11 cellular contexts compared by ENCODE assay signal in genomic region chr12:108840605-108841328, GRCh38. TPM values are rescaled to one million over a fixed set of nuclear protein-coding genes. Genes with fewer than 3 reads are reported as not detected.
DNase-seq lines count a peak whose midpoint lies in the region; ATAC-seq and TF ChIP-seq lines count a peak whose summit lies in the region.
"Had no signal": no experiment of that assay in that cellular context is flagged by ENCODE, and none has a peak within 500 bp of the region (broad histone marks: within the 10 kb centered on the region; RNA-seq: fewer than 3 reads in every experiment).

No MANE protein-coding gene starts in this region.

- DNase-seq in BJ (ENCODE audit: low read depth) (peak; percentile 83), NCI-H524 treated with DMSO at 0.1 percent for 48 hours (lab: John Stamatoyannopoulos, UW) (peak; percentile 41), coronary artery (ENCODE audit: low spot score) (no peak), neuronal stem cell (ENCODE audit: low spot score) (no peak), MV-4-11 (lab: John Stamatoyannopoulos, UW) (no peak), SIG-M5 treated with dmso at 0.1 percent for 504 hours (lab: John Stamatoyannopoulos, UW; ENCODE audit: unreplicated experiment) (no peak)
- DNase-seq in activated effector memory CD4-positive, alpha-beta T cell treated with Interleukin-2 at 50 U/mL for 16 hours: no peak
- DNase-seq: activated B cell treated with CpG ODN at 0.5 μM for 24 hours, DMS79 treated with DMSO at 0.1 percent for 48 hours, NCI-H1930 had no signal

- H2BK12ac ChIP-seq in neuronal stem cell (ENCODE audit: low read length): no peak overlapping the region

- H4K91ac ChIP-seq in neuronal stem cell (ENCODE audit: low read depth, low read length, poor library complexity): no peak overlapping the region

- H4K8ac ChIP-seq in neuronal stem cell (ENCODE audit: low read depth, low read length): no peak overlapping the region

- no peak overlapping the region for H2BK15ac ChIP-seq in neuronal stem cell (ENCODE audit: low read length)

- no peak overlapping the region for H2BK5ac ChIP-seq in neuronal stem cell (ENCODE audit: low read length)

- peaks cover 2% of the 10 kb centered on the region for H3K79me1 ChIP-seq in neuronal stem cell (ENCODE audit: low read depth, low read length)

- H3K27me3 ChIP-seq in BJ (ENCODE audit: control insufficient read depth, insufficient read depth, low read length) (no peaks in the 10 kb centered on the region), neuronal stem cell (ENCODE audit: control insufficient read depth in 3 of 3, insufficient read depth in 3 of 3, low read depth in 1 of 3, low read length in 3 of 3) (no peaks in the 10 kb centered on the region)

- H3K18ac ChIP-seq in neuronal stem cell (ENCODE audit: low read length): no peak overlapping the region

- H3K9me3 ChIP-seq in neuronal stem cell (replicated peaks in 1 of 2; ENCODE audit: control insufficient read depth in 2 of 2, insufficient read depth in 1 of 2, low read depth in 1 of 2, low read length in 2 of 2): peaks cover 8 to 15% of the 10 kb centered on the region in 2 donors

- H2AK5ac ChIP-seq in neuronal stem cell (ENCODE audit: low read depth, low read length): no peak overlapping the region

- no peak overlapping the region for H3K4me2 ChIP-seq in neuronal stem cell (ENCODE audit: insufficient read depth, low read length, poor library complexity, severe bottlenecking)

- POLR2A ChIA-PET in BJ (lab: Charles Lee): interaction anchor here (0.6 to 0.8 kb wide), 3 partner anchors 9 to 36 kb away, joined by 5 to 8 read pairs (median 6); no protein-coding TSS in a partner anchor

- no peak overlapping the region for H3K4ac ChIP-seq in neuronal stem cell (ENCODE audit: low read length)

- no peak overlapping the region for H2BK120ac ChIP-seq in neuronal stem cell (ENCODE audit: low read depth, low read length)

- H3K27ac ChIP-seq in coronary artery (peak overlapping the region; percentile 88 to 93), neuronal stem cell (replicated peaks; ENCODE audit: low read length) (peak overlapping the region; percentile 23)

- H3K4me3 ChIP-seq in BJ (ENCODE audit: low read depth, low read length) (no peak overlapping the region), coronary artery (no peak overlapping the region), neuronal stem cell (ENCODE audit: low read length in 2 of 2) (no peak overlapping the region)

- no peak overlapping the region for H3K14ac ChIP-seq in neuronal stem cell (ENCODE audit: low read length)

- no peak overlapping the region for H2AFZ ChIP-seq in neuronal stem cell (ENCODE audit: low read length)

- no peak overlapping the region for H3K23ac ChIP-seq in neuronal stem cell (ENCODE audit: low read depth, low read length, poor library complexity)

- no peak overlapping the region for H3K9ac ChIP-seq in neuronal stem cell (ENCODE audit: low read depth, low read length, poor library complexity)

- H3K4me1 ChIP-seq in neuronal stem cell (ENCODE audit: control insufficient read depth in 2 of 2, insufficient read depth in 1 of 2, low read depth in 1 of 2, low read length in 2 of 2): peaks cover 14 to 26% of the 10 kb centered on the region in 2 donors

- 0 out of 2 replicates have a peak, but pooled peaks have one; percentile 3 for TF ChIP-seq CTCF in BJ (IDR thresholded peaks at IDR 0.05; ENCODE audit: insufficient read depth, low read depth, low read length)
- TF ChIP-seq CTCF in coronary artery (IDR thresholded peaks at IDR 0.05): no peak

- no CpG with 5 or more reads among the region's 20 CpGs for WGBS in neuronal stem cell (ENCODE audit: extremely low coverage in 2 of 2, insufficient read length in 2 of 2, insufficient replicate concordance in 1 of 2), 2 donors

- peaks cover 9% of the 10 kb centered on the region for H3K36me3 ChIP-seq in BJ (ENCODE audit: control insufficient read depth, insufficient read depth, low read length)
- H3K36me3 ChIP-seq in neuronal stem cell (replicated peaks in 1 of 2; ENCODE audit: control insufficient read depth in 2 of 2, insufficient read depth in 2 of 2, low read length in 2 of 2): peaks cover 8 to 46% of the 10 kb centered on the region in 2 donors

- CTCF ChIA-PET in BJ (lab: Yijun Ruan, JAX): interaction anchor here (0.8 kb wide), 1 partner anchor 37 kb away, joined by 3 read pairs; no protein-coding TSS in a partner anchor

- no peak for ATAC-seq in HG02970 (IDR thresholded peaks at IDR 0.05; ENCODE audit: low FRiP score, unreplicated experiment)

RNA-seq across cellular contexts. Expression of gene SSH1, which starts 16.6 kb away (rescaled TPM):
- 40.6 and 52.3 TPM in 2 replicates for polyA plus RNA-seq in BJ (2011; rRNA removed)
- 39.1 and 47.4 TPM in 2 replicates for polyA minus RNA-seq in BJ (2011; rRNA and poly(A)+ RNA removed)
- polyA plus RNA-seq in neuronal stem cell (2013, experiment 1 of 2): 9.8 TPM
- polyA plus RNA-seq in neuronal stem cell (2013, experiment 2 of 2): 9.7 TPM

RNA-seq across cellular contexts. Expression of gene DAO, which starts 39.1 kb away (rescaled TPM):
- polyA plus RNA-seq in BJ (2011; rRNA removed): not detected in 2 replicates
- polyA minus RNA-seq in BJ (2011; rRNA and poly(A)+ RNA removed): not detected in 2 replicates
- polyA plus RNA-seq in neuronal stem cell (2013, experiment 1 of 2): not detected
- not detected for polyA plus RNA-seq in neuronal stem cell (2013, experiment 2 of 2)

Comparison
In these comparisons a context has a peak if more than half of its experiments do, and no peak if none do; other contexts are left out.
1. DNase-seq: peak in BJ (single experiment) and NCI-H524 treated with DMSO at 0.1 percent for 48 hours (single experiment); none in coronary artery (single experiment), neuronal stem cell (single experiment), MV-4-11 (single experiment), activated effector memory CD4-positive, alpha-beta T cell treated with Interleukin-2 at 50 U/mL for 16 hours (single experiment) and SIG-M5 treated with dmso at 0.1 percent for 504 hours (single experiment).